ENCODE assay signal across 28 cellular contexts in genomic region chr1:114753143-114753542, GRCh38. TPM values are rescaled to one million over a fixed set of nuclear protein-coding genes. Genes with fewer than 3 reads are reported as not detected.
DNase-seq lines count a peak whose midpoint lies in the region; ATAC-seq, FAIRE-seq and TF ChIP-seq lines count a peak whose summit lies in the region.
"Had no signal": no experiment of that assay in that cellular context is flagged by ENCODE, and none has a peak within 500 bp of the region (broad histone marks: within the 10 kb centered on the region; RNA-seq: fewer than 3 reads in every experiment).

No MANE protein-coding gene starts in this region.

- intact Hi-C loops in CD8-positive, alpha-beta T cell (cut with DNase I, micrococcal nuclease), result loop anchor here (10.0 kb wide), 4 partner anchors 312 to 1798 kb away; partner anchors contain the start of genes RSBN1 (in 1 of the 2) and SLC16A1 (in 1 of the 2)
- intact Hi-C loops in GM12878 (cut with micrococcal nuclease; ENCODE audit: unreplicated experiment), result no loop called here
- intact Hi-C loops in body of pancreas (cut with DNase I), result no loop called here

- no peak for TF ChIP-seq EP300 in GM12878 (IDR thresholded peaks at IDR 0.05; ENCODE audit: borderline replicate concordance in 1 of 2, control insufficient read depth in 1 of 2, low read depth in 2 of 2, low read length in 2 of 2)

- H3K79me1 ChIP-seq in trophoblast cell (ENCODE audit: low read length), result peaks cover 8% of the 10 kb centered on the region

- WGBS in HUES64, result 48% methylated on average over 3 of the region's 4 CpGs
- WGBS in GM12878 (ENCODE audit: insufficient coverage, insufficient replicate concordance, low lambda C conversion rate, missing lambda C conversion rate), result 53% methylated on average over 4 of the region's 4 CpGs
- WGBS in trophoblast cell (ENCODE audit: extremely low coverage, insufficient coverage, insufficient read length), result no CpG with 5 or more reads among the region's 4 CpGs
- 57 to 64% methylated on average over 4 of the region's 4 CpGs for WGBS in body of pancreas, 2 donors

- no peak overlapping the region for H4K91ac ChIP-seq in trophoblast cell (ENCODE audit: low read depth, low read length)

- BruUV-seq in GM12878 (replicated peaks; lab: Mats Ljungman, UMichigan), result no TSS peak

- H3K36me3 Mint-ChIP-seq in CD8-positive, alpha-beta T cell, result peaks cover 52% of the 10 kb centered on the region

- no peak overlapping the region for H4K8ac ChIP-seq in trophoblast cell (ENCODE audit: low read depth, low read length)

- H3K27ac Mint-ChIP-seq in CD8-positive, alpha-beta T cell, result peak overlapping the region; percentile 5
- H3K27ac Mint-ChIP-seq: activated T-helper 1 cell treated with anti-CD3 and anti-CD28 coated beads, Interleukin-12 subunit alpha, Interleukin-12 subunit beta, Interleukin-2, Interleukin-4 antibody, amounts not matched to agents 30 ng/mL and 10 ng/mL and 1 ng/mL, durations not matched to agents 14 hours and 24 hours and 36 hours had no signal

- no peak for TF ChIP-seq CTCF in CD8-positive, alpha-beta T cell (IDR thresholded peaks at IDR 0.05)
- TF ChIP-seq CTCF in GM12878 (IDR thresholded peaks at IDR 0.05 in 2 of 3, conservative IDR thresholded peaks at IDR 0.05 in 1 of 3; ENCODE audit: control insufficient read depth in 2 of 3, extremely low read depth in 1 of 3, insufficient read depth in 1 of 3, low read depth in 3 of 3, low read length in 3 of 3) (no peak), body of pancreas (IDR thresholded peaks at IDR 0.05) (no peak)

- no peak for ATAC-seq in CD8-positive, alpha-beta T cell
- ATAC-seq in GM12878 (no peak), body of pancreas (no peak)
- ATAC-seq: activated CD4-positive, alpha-beta T cell treated with anti-CD3 and anti-CD28 coated beads for 36 hours; left ventricle myocardium superior had no signal

- H3K4me3 Mint-ChIP-seq in CD8-positive, alpha-beta T cell, result peak overlapping the region; percentile 33

- no peak overlapping the region for H2BK5ac ChIP-seq in trophoblast cell (ENCODE audit: low read depth, low read length, poor library complexity)

- H3K14ac ChIP-seq in trophoblast cell (ENCODE audit: low read length), result no peak overlapping the region

- peaks cover 88% of the 10 kb centered on the region for H3K4me1 Mint-ChIP-seq in CD8-positive, alpha-beta T cell (ENCODE audit: low read depth)

- H3K36me3 ChIP-seq in CD8-positive, alpha-beta T cell (ENCODE audit: insufficient read depth, low read length), result peaks cover 19% of the 10 kb centered on the region
- H3K36me3 ChIP-seq in HUES64 (ENCODE audit: insufficient read depth, low read length), result peaks cover 55% of the 10 kb centered on the region
- peaks cover 0 to 8% of the 10 kb centered on the region in 2 experiments; a peak in 3 of 4 replicates for H3K36me3 ChIP-seq in GM12878 (ENCODE audit: control insufficient read depth in 2 of 2, insufficient read depth in 2 of 2, low read length in 1 of 2)
- H3K36me3 ChIP-seq in trophoblast cell (ENCODE audit: control insufficient read depth in 1 of 2, insufficient read depth in 2 of 2, low read length in 2 of 2), result peaks cover 0 to 6% of the 10 kb centered on the region in 2 experiments
- H3K36me3 ChIP-seq in body of pancreas (replicated peaks in 1 of 2; ENCODE audit: insufficient read depth in 1 of 2, low read depth in 2 of 2), result no peaks in the 10 kb centered on the region

- H3K27ac ChIP-seq in CD8-positive, alpha-beta T cell (ENCODE audit: low read depth, low read length), result no peak overlapping the region
- H3K27ac ChIP-seq in HUES64 (ENCODE audit: low read depth, low read length) (no peak overlapping the region), GM12878 (ENCODE audit: control insufficient read depth, insufficient read depth) (no peak overlapping the region), trophoblast cell (ENCODE audit: low read depth, low read length) (no peak overlapping the region), body of pancreas (no peak overlapping the region)
- H3K27ac ChIP-seq: thyroid gland had no signal

- no peak overlapping the region for H2AFZ ChIP-seq in GM12878 (ENCODE audit: control insufficient read depth, low read depth, low read length)
- H2AFZ ChIP-seq in trophoblast cell (ENCODE audit: insufficient read depth, low read length, poor library complexity), result no peak overlapping the region

- POLR2A ChIA-PET in CD8-positive, alpha-beta T cell (lab: Charles Lee), result interaction anchor here (1.0 kb wide), 1 partner anchor 169 kb away, joined by 4 read pairs; no protein-coding TSS in a partner anchor
- POLR2A ChIA-PET in GM12878 (lab: Charles Lee), result no interaction called here

- H4K20me1 ChIP-seq in GM12878 (ENCODE audit: control insufficient read depth, insufficient read depth), result peaks cover 12% of the 10 kb centered on the region

- no peak overlapping the region for H3K18ac ChIP-seq in trophoblast cell (ENCODE audit: low read length)

- no peak overlapping the region for H2AK5ac ChIP-seq in trophoblast cell (ENCODE audit: low read length)

- H3K9me3 ChIP-seq in CD8-positive, alpha-beta T cell (ENCODE audit: low read length), result no peaks in the 10 kb centered on the region
- no peaks in the 10 kb centered on the region for H3K9me3 ChIP-seq in HUES64 (ENCODE audit: insufficient read depth, low read depth, low read length)
- no peaks in the 10 kb centered on the region for H3K9me3 ChIP-seq in GM12878 (replicated peaks; ENCODE audit: control insufficient read depth, insufficient read depth, low read length)
- H3K9me3 ChIP-seq in trophoblast cell (ENCODE audit: insufficient read depth, low read depth, low read length), result no peaks in the 10 kb centered on the region
- H3K9me3 ChIP-seq in body of pancreas, result no peaks in the 10 kb centered on the region
- H3K9me3 ChIP-seq: thyroid gland had no signal

- SMC1A ChIA-PET in GM12878 (lab: Charles Lee; ENCODE audit: uncharacterized antibody, unreplicated experiment), result interaction anchor here (0.9 to 1.0 kb wide), 2 partner anchors 8 to 13 kb away, joined by 3 read pairs; no protein-coding TSS in a partner anchor

- no peak overlapping the region for H4K12ac ChIP-seq in trophoblast cell (ENCODE audit: low read depth, low read length)

- H2BK12ac ChIP-seq in trophoblast cell (ENCODE audit: low read length), result no peak overlapping the region

- H3K27me3 Mint-ChIP-seq in CD8-positive, alpha-beta T cell (ENCODE audit: low read depth), result no peaks in the 10 kb centered on the region
- H3K27me3 Mint-ChIP-seq: activated CD4-positive, alpha-beta T cell treated with anti-CD3 and anti-CD28 coated beads for 36 hours; activated naive CD8-positive, alpha-beta T cell treated with anti-CD3 and anti-CD28 coated beads, Interleukin-2, amount 10 ng/mL, durations not matched to agents 7 days and 5 days; naive B cell had no signal

- TF ChIP-seq RAD21 in GM12878 (IDR thresholded peaks at IDR 0.05; ENCODE audit: insufficient read depth, low read depth, low read length), result no peak

- H3K4me2 ChIP-seq in GM12878 (ENCODE audit: control insufficient read depth, insufficient read depth) (peak overlapping the region; percentile 89), trophoblast cell (ENCODE audit: low read length) (no peak overlapping the region)

- H3K9me3 Mint-ChIP-seq in CD8-positive, alpha-beta T cell, result no peaks in the 10 kb centered on the region
- H3K9me3 Mint-ChIP-seq: activated naive CD8-positive, alpha-beta T cell treated with anti-CD3 and anti-CD28 coated beads, Interleukin-2, amount 10 ng/mL, durations not matched to agents 7 days and 5 days; activated T-helper 1 cell treated with anti-CD3 and anti-CD28 coated beads, Interleukin-12 subunit alpha, Interleukin-12 subunit beta, Interleukin-2, Interleukin-4 antibody, amounts not matched to agents 30 ng/mL and 10 ng/mL and 1 ng/mL, durations not matched to agents 14 hours and 24 hours and 36 hours; naive B cell had no signal

- RAD21 ChIA-PET in GM12878 (lab: Charles Lee; ENCODE audit: unreplicated experiment), result no interaction called here

- no peak overlapping the region for H2BK120ac ChIP-seq in trophoblast cell (ENCODE audit: insufficient read depth, low read length, poor library complexity)

- H3K79me2 ChIP-seq in GM12878 (ENCODE audit: control insufficient read depth, insufficient read depth, low read length) (peaks cover 96% of the 10 kb centered on the region), trophoblast cell (ENCODE audit: control insufficient read depth, insufficient read depth, low read length, poor library complexity) (peaks cover 30% of the 10 kb centered on the region)

- no peaks in the 10 kb centered on the region for H3K27me3 ChIP-seq in CD8-positive, alpha-beta T cell (ENCODE audit: insufficient read depth, low read length)
- no peaks in the 10 kb centered on the region for H3K27me3 ChIP-seq in HUES64 (ENCODE audit: insufficient read depth, low read length)
- H3K27me3 ChIP-seq in GM12878 (replicated peaks in 1 of 2; ENCODE audit: control insufficient read depth in 2 of 2, insufficient read depth in 2 of 2, low read length in 1 of 2), result no peaks in the 10 kb centered on the region
- no peaks in the 10 kb centered on the region for H3K27me3 ChIP-seq in trophoblast cell (ENCODE audit: insufficient read depth, low read length)
- no peaks in the 10 kb centered on the region for H3K27me3 ChIP-seq in body of pancreas
- H3K27me3 ChIP-seq: thyroid gland had no signal

- no peak for DNase-seq in CD8-positive, alpha-beta T cell
- no peak for DNase-seq in GM12878 (ENCODE audit: low read depth, low spot score)
- no peak for DNase-seq in trophoblast cell
- DNase-seq in stimulated activated CD4-positive, alpha-beta T cell treated with anti-CD3 and anti-CD28 coated beads, Interleukin-4, amount 100 ng/mL, for 4 hours, result no peak
- no peak for DNase-seq in body of pancreas
- no peak for DNase-seq in G401 (ENCODE audit: low spot score)
- DNase-seq: activated naive CD8-positive, alpha-beta T cell treated with anti-CD3 and anti-CD28 coated beads, Interleukin-2, amount 10 ng/mL, durations not matched to agents 7 days and 5 days; GOT3; hippocampal formation; IMR-90; left ventricle myocardium superior; naive B cell; NCI-H1092 treated with DMSO at 0.1 percent for 48 hours; NCI-H1930; NCI-H526; thyroid gland had no signal

- H3K4me3 ChIP-seq in CD8-positive, alpha-beta T cell (ENCODE audit: low read depth, low read length), result no peak overlapping the region
- peak overlapping the region; percentile 17 for H3K4me3 ChIP-seq in HUES64 (ENCODE audit: low read length)
- peak overlapping the region; percentile 27; the same call in 1 of the 2 replicates for H3K4me3 ChIP-seq in GM12878
- H3K4me3 ChIP-seq in trophoblast cell (ENCODE audit: low read depth, low read length), result no peak overlapping the region
- H3K4me3 ChIP-seq in body of pancreas, result no peak overlapping the region
- H3K4me3 ChIP-seq: thyroid gland had no signal

- FAIRE-seq in GM12878 (lab: Jason Lieb, UNC), result no peak
- FAIRE-seq: G401.6, islet of Langerhans had no signal

- peaks cover 89% of the 10 kb centered on the region for H3K4me1 ChIP-seq in CD8-positive, alpha-beta T cell (ENCODE audit: insufficient read depth, low read length)
- H3K4me1 ChIP-seq in HUES64 (ENCODE audit: insufficient read depth, low read length), result peaks cover 43% of the 10 kb centered on the region
- peaks cover 26% of the 10 kb centered on the region for H3K4me1 ChIP-seq in GM12878 (ENCODE audit: control insufficient read depth, insufficient read depth, low read length)
- H3K4me1 ChIP-seq in trophoblast cell (ENCODE audit: control insufficient read depth in 1 of 2, insufficient read depth in 2 of 2, low read length in 2 of 2), result peaks cover 0 to 4% of the 10 kb centered on the region in 2 experiments
- H3K4me1 ChIP-seq in body of pancreas, result peaks cover 79% of the 10 kb centered on the region

- no peak overlapping the region for H3K23ac ChIP-seq in trophoblast cell (ENCODE audit: low read length)

- H3K4ac ChIP-seq in trophoblast cell (ENCODE audit: low read depth, low read length), result peak overlapping the region; percentile 85

- CTCF ChIA-PET in CD8-positive, alpha-beta T cell (lab: Charles Lee), result interaction anchor here (0.5 kb wide), 1 partner anchor 166 kb away, joined by 3 read pairs; no protein-coding TSS in a partner anchor
- CTCF ChIA-PET in GM12878 (lab: Yijun Ruan, JAX), result interaction anchor here (0.7 to 1.1 kb wide), 2 partner anchors 9 to 27 kb away, joined by 3 to 4 read pairs; partner anchors contain the start of gene SIKE1

- H3K9ac ChIP-seq in HUES64 (ENCODE audit: low read depth, low read length), result no peak overlapping the region
- H3K9ac ChIP-seq in GM12878 (ENCODE audit: control insufficient read depth, insufficient read depth, low read length), result 0 out of 2 replicates have a peak overlapping the region, but pooled peaks have one; percentile 12
- no peak overlapping the region for H3K9ac ChIP-seq in trophoblast cell (ENCODE audit: low read length)

- in situ Hi-C loops in GM12878 (cut with MboI), result no loop called here
- in situ Hi-C loops in G401 (cut with HindIII; ENCODE audit: low sequenced_read_pairs), result no loop called here

- TF ChIP-seq POLR2A in GM12878 (IDR thresholded peaks at IDR 0.05; ENCODE audit: low read depth, low read length) (no peak), body of pancreas (IDR thresholded peaks at IDR 0.05) (no peak)

RNA-seq across cellular contexts. Expression of gene CSDE1, which starts 4.6 kb away (rescaled TPM):
- total RNA-seq in CD8-positive, alpha-beta T cell, result 100 to 1,000 TPM; 732 to 774 TPM
- polyA plus RNA-seq in HUES64 (2013, experiment 1 of 2), result 359 TPM
- 378 TPM for polyA plus RNA-seq in HUES64 (2013, experiment 2 of 2)
- 277 and 287 TPM in 2 replicates for total RNA-seq in GM12878 (2013; cell fraction: nucleolus; rRNA removed)
- total RNA-seq in GM12878 (2014; rRNA removed), result 263 and 310 TPM in 2 replicates
- 390 and 393 TPM in 2 replicates for total RNA-seq in GM12878 (2014; rRNA removed; fragmentation: Illumina TruSeq; extraction: Trizol)
- total RNA-seq in GM12878 (2021), result 389 and 404 TPM in 2 replicates
- polyA plus RNA-seq in GM12878 (2011; ENCODE audit: low read depth), result 269 TPM
- polyA plus RNA-seq in GM12878 (2011; rRNA removed), result 294 and 451 TPM in 2 replicates
- 156 and 178 TPM in 2 replicates for polyA plus RNA-seq in GM12878 (2011; cell fraction: cytosol; rRNA removed)
- 187 and 204 TPM in 2 replicates for polyA plus RNA-seq in GM12878 (2011; cell fraction: nucleus; rRNA removed)
- 377 and 799 TPM in 2 replicates for polyA plus RNA-seq in GM12878 (2012)
- polyA plus RNA-seq in GM12878 (2014; fragmentation: Illumina TruSeq; extraction: Trizol), result 321 and 392 TPM in 2 replicates
- polyA plus RNA-seq in GM12878 (2014; fragmentation: Nextera tagmentation; extraction: Ambion mirVana), result 100 to 1,000 TPM; 130 to 143 TPM
- polyA plus RNA-seq in GM12878 (2014; rRNA removed), result 160 and 185 TPM in 2 replicates
- polyA plus RNA-seq in GM12878 (2016; fragmentation: Nextera tagmentation; extraction: Ambion mirVana), result 100 to 1,000 TPM; 226 to 229 TPM
- 448 and 740 TPM in 2 replicates for polyA minus RNA-seq in GM12878 (2011; rRNA and poly(A)+ RNA removed)
- polyA minus RNA-seq in GM12878 (2011; cell fraction: cytosol; rRNA and poly(A)+ RNA removed), result 142 and 182 TPM in 2 replicates
- 86.4 and 110 TPM in 2 replicates for polyA minus RNA-seq in GM12878 (2011; cell fraction: nucleus; rRNA and poly(A)+ RNA removed)
- 405 and 420 TPM in 2 replicates for polyA plus RNA-seq in trophoblast cell (2013)
- total RNA-seq in body of pancreas, result 100 to 1,000 TPM; 138 to 221 TPM
- total RNA-seq in G401 (2014; rRNA removed; shearing (Covaris generic)), result 170 and 190 TPM in 2 replicates

RNA-seq across cellular contexts. Expression of gene SIKE1, which starts 27.3 kb away (rescaled TPM):
- total RNA-seq in CD8-positive, alpha-beta T cell, result 10 to 100 TPM; 64.4 to 66.6 TPM
- polyA plus RNA-seq in HUES64 (2013, experiment 1 of 2), result 37.8 TPM
- 45.8 TPM for polyA plus RNA-seq in HUES64 (2013, experiment 2 of 2)
- 46.3 and 57.4 TPM in 2 replicates for total RNA-seq in GM12878 (2013; cell fraction: nucleolus; rRNA removed)
- total RNA-seq in GM12878 (2014; rRNA removed), result 67.0 and 71.3 TPM in 2 replicates
- 34.3 and 35.6 TPM in 2 replicates for total RNA-seq in GM12878 (2014; rRNA removed; fragmentation: Illumina TruSeq; extraction: Trizol)
- 43.3 and 45.1 TPM in 2 replicates for total RNA-seq in GM12878 (2021)
- polyA plus RNA-seq in GM12878 (2011; ENCODE audit: low read depth), result 24.4 TPM
- polyA plus RNA-seq in GM12878 (2011; rRNA removed), result 47.7 and 78.7 TPM in 2 replicates
- 25.1 and 46.3 TPM in 2 replicates for polyA plus RNA-seq in GM12878 (2011; cell fraction: cytosol; rRNA removed)
- 30.5 and 31.1 TPM in 2 replicates for polyA plus RNA-seq in GM12878 (2011; cell fraction: nucleus; rRNA removed)
- polyA plus RNA-seq in GM12878 (2012), result 36.9 and 42.6 TPM in 2 replicates
- polyA plus RNA-seq in GM12878 (2014; fragmentation: Illumina TruSeq; extraction: Trizol), result 23.3 and 27.7 TPM in 2 replicates
- 10 to 100 TPM; 10.4 to 12.8 TPM for polyA plus RNA-seq in GM12878 (2014; fragmentation: Nextera tagmentation; extraction: Ambion mirVana)
- 51.6 and 55.3 TPM in 2 replicates for polyA plus RNA-seq in GM12878 (2014; rRNA removed)
- 10 to 100 TPM; 59.0 to 60.3 TPM for polyA plus RNA-seq in GM12878 (2016; fragmentation: Nextera tagmentation; extraction: Ambion mirVana)
- polyA minus RNA-seq in GM12878 (2011; rRNA and poly(A)+ RNA removed), result 37.4 and 48.7 TPM in 2 replicates
- 11.4 and 22.7 TPM in 2 replicates for polyA minus RNA-seq in GM12878 (2011; cell fraction: cytosol; rRNA and poly(A)+ RNA removed)
- polyA minus RNA-seq in GM12878 (2011; cell fraction: nucleus; rRNA and poly(A)+ RNA removed), result 24.5 and 46.3 TPM in 2 replicates
- 46.4 and 46.9 TPM in 2 replicates for polyA plus RNA-seq in trophoblast cell (2013)
- total RNA-seq in body of pancreas, result 10 to 100 TPM; 15.5 to 18.9 TPM
- 77.7 and 79.4 TPM in 2 replicates for total RNA-seq in G401 (2014; rRNA removed; shearing (Covaris generic))

RNA-seq across cellular contexts. Expression of gene NRAS, which starts 36.6 kb away (rescaled TPM):
- 10 to 100 TPM; 46.0 to 46.4 TPM for total RNA-seq in CD8-positive, alpha-beta T cell
- polyA plus RNA-seq in HUES64 (2013, experiment 1 of 2), result 56.9 TPM
- 62.3 TPM for polyA plus RNA-seq in HUES64 (2013, experiment 2 of 2)
- total RNA-seq in GM12878 (2013; cell fraction: nucleolus; rRNA removed), result 18.4 and 19.1 TPM in 2 replicates
- total RNA-seq in GM12878 (2014; rRNA removed) (65.7 and 81.7 TPM in 2 replicates), GM12878 (2014; rRNA removed; fragmentation: Illumina TruSeq; extraction: Trizol) (71.3 and 72.0 TPM in 2 replicates), GM12878 (2021) (48.6 and 49.9 TPM in 2 replicates), body of pancreas (10 to 100 TPM; 13.8 to 17.4 TPM)
- 22.8 TPM for polyA plus RNA-seq in GM12878 (2011; ENCODE audit: low read depth)
- polyA plus RNA-seq in GM12878 (2011; rRNA removed) (73.2 and 110 TPM in 2 replicates), GM12878 (2014; fragmentation: Illumina TruSeq; extraction: Trizol) (67.0 and 91.3 TPM in 2 replicates), GM12878 (2014; fragmentation: Nextera tagmentation; extraction: Ambion mirVana) (10 to 100 TPM; 31.7 to 33.0 TPM), GM12878 (2014; rRNA removed) (31.6 and 36.7 TPM in 2 replicates), GM12878 (2016; fragmentation: Nextera tagmentation; extraction: Ambion mirVana) (10 to 100 TPM; 66.7 to 68.1 TPM)
- 28.8 and 36.8 TPM in 2 replicates for polyA plus RNA-seq in GM12878 (2011; cell fraction: cytosol; rRNA removed)
- polyA plus RNA-seq in GM12878 (2011; cell fraction: nucleus; rRNA removed), result 11.9 and 13.6 TPM in 2 replicates
- polyA plus RNA-seq in GM12878 (2012), result 36.8 and 37.2 TPM in 2 replicates
- polyA minus RNA-seq in GM12878 (2011; rRNA and poly(A)+ RNA removed), result 70.7 and 94.7 TPM in 2 replicates
- 29.0 and 32.0 TPM in 2 replicates for polyA minus RNA-seq in GM12878 (2011; cell fraction: cytosol; rRNA and poly(A)+ RNA removed)
- polyA minus RNA-seq in GM12878 (2011; cell fraction: nucleus; rRNA and poly(A)+ RNA removed), result 8.9 and 12.2 TPM in 2 replicates
- 71.3 and 73.2 TPM in 2 replicates for polyA plus RNA-seq in trophoblast cell (2013)
- 61.4 and 91.2 TPM in 2 replicates for total RNA-seq in G401 (2014; rRNA removed; shearing (Covaris generic))

RNA-seq across cellular contexts. Expression of gene AMPD1, which starts 57.8 kb away (rescaled TPM):
- total RNA-seq in CD8-positive, alpha-beta T cell, result not detected
- not detected for polyA plus RNA-seq in HUES64 (2013, experiment 1 of 2)
- not detected for polyA plus RNA-seq in HUES64 (2013, experiment 2 of 2)
- not detected in 2 replicates for total RNA-seq in GM12878 (2013; cell fraction: nucleolus; rRNA removed)
- total RNA-seq in GM12878 (2014; rRNA removed) (not detected in 2 replicates), GM12878 (2014; rRNA removed; fragmentation: Illumina TruSeq; extraction: Trizol) (not detected in 2 replicates), GM12878 (2021) (not detected in 2 replicates), body of pancreas (not detected)
- not detected for polyA plus RNA-seq in GM12878 (2011; ENCODE audit: low read depth)
- polyA plus RNA-seq in GM12878 (2011; rRNA removed) (not detected in 2 replicates), GM12878 (2014; fragmentation: Illumina TruSeq; extraction: Trizol) (0.12 TPM in 1 of 2 replicates, not detected in the other), GM12878 (2014; fragmentation: Nextera tagmentation; extraction: Ambion mirVana) (not detected), GM12878 (2014; rRNA removed) (0.14 TPM in 1 of 2 replicates, not detected in the other), GM12878 (2016; fragmentation: Nextera tagmentation; extraction: Ambion mirVana) (under 1 TPM in 1 of 2 experiments, not detected in 1; 0.30 TPM)
- not detected in 2 replicates for polyA plus RNA-seq in GM12878 (2011; cell fraction: cytosol; rRNA removed)
- not detected in 2 replicates for polyA plus RNA-seq in GM12878 (2011; cell fraction: nucleus; rRNA removed)
- 0.08 TPM in 1 of 2 replicates, not detected in the other for polyA plus RNA-seq in GM12878 (2012)
- not detected in 2 replicates for polyA minus RNA-seq in GM12878 (2011; rRNA and poly(A)+ RNA removed)
- polyA minus RNA-seq in GM12878 (2011; cell fraction: cytosol; rRNA and poly(A)+ RNA removed), result not detected in 2 replicates
- polyA minus RNA-seq in GM12878 (2011; cell fraction: nucleus; rRNA and poly(A)+ RNA removed), result not detected in 2 replicates
- 0.07 and 0.22 TPM in 2 replicates for polyA plus RNA-seq in trophoblast cell (2013)
- total RNA-seq in G401 (2014; rRNA removed; shearing (Covaris generic)), result not detected in 2 replicates
- total RNA-seq: activated naive CD8-positive, alpha-beta T cell treated with anti-CD3 and anti-CD28 coated beads, Interleukin-2, amount 10 ng/mL, durations not matched to agents 7 days and 5 days; activated T-helper 1 cell treated with anti-CD3 and anti-CD28 coated beads, Interleukin-12 subunit alpha, Interleukin-12 subunit beta, Interleukin-2, Interleukin-4 antibody, amounts not matched to agents 30 ng/mL and 10 ng/mL and 1 ng/mL, durations not matched to agents 14 hours and 24 hours and 36 hours; cerebellum; epithelial cell of proximal tubule; fibroblast of villous mesenchyme; IMR-90; omental fat pad; RPMI7951; SK-MEL-5; T-helper 1 cell treated with Interleukin-12 subunit alpha and Interleukin-12 subunit beta and Interleukin-4 antibody, amounts not matched to agents 30 ng/mL and 1 ng/mL, for 36 hours; thyroid gland had no signal
- polyA plus RNA-seq: IMR-90 had no signal

Comparison
In these comparisons a context has a peak if more than half of its experiments do, and no peak if none do; other contexts are left out.
1. H3K4me3 ChIP-seq: peak in HUES64 (single experiment) and GM12878 (single experiment); none in CD8-positive, alpha-beta T cell (single experiment), trophoblast cell (single experiment) and body of pancreas (0 of 2).
2. intact Hi-C loops: an anchor here in CD8-positive, alpha-beta T cell (10.0 kb wide); none called in GM12878 and body of pancreas.